In genomic region chr6:161838306-161839035, GRCh38 we compare ENCODE assay signal across 20 cellular contexts.
DNase-seq lines count a peak whose midpoint lies in the region; ATAC-seq, FAIRE-seq and TF ChIP-seq lines count a peak whose summit lies in the region.
"Had no signal": no experiment of that assay in that cellular context is flagged by ENCODE, and none has a peak within 500 bp of the region (broad histone marks: within the 10 kb centered on the region; RNA-seq: fewer than 3 reads in every experiment).

No MANE protein-coding gene starts in this region.

- TF ChIP-seq CTCF in brain (conservative IDR thresholded peaks at IDR 0.05) (no peak), HepG2 (CRISPR knock-in tag; IDR thresholded peaks at IDR 0.05) (0 out of 2 replicates have a peak, but pooled peaks have one; percentile 6), testis (IDR thresholded peaks at IDR 0.05) (no peak), MM.1S (IDR thresholded peaks at IDR 0.05; ENCODE audit: low read length) (no peak)

- no peaks in the 10 kb centered on the region for H3K36me3 ChIP-seq in HepG2 (replicated peaks in 1 of 2; ENCODE audit: control insufficient read depth in 1 of 2, insufficient read depth in 2 of 2, low read length in 2 of 2)
- H3K36me3 ChIP-seq in testis (ENCODE audit: low read depth, missing control alignments): no peaks in the 10 kb centered on the region
- H3K36me3 ChIP-seq in MM.1S (replicated peaks; ENCODE audit: insufficient read depth, low read length): no peaks in the 10 kb centered on the region
- H3K36me3 ChIP-seq: prostate gland had no signal

- H3K9me3 ChIP-seq in HepG2 (ENCODE audit: low read length) (no peaks in the 10 kb centered on the region), testis (no peaks in the 10 kb centered on the region), MM.1S (replicated peaks; ENCODE audit: insufficient read depth, low read length) (no peaks in the 10 kb centered on the region)
- H3K9me3 ChIP-seq: prostate gland had no signal

- intact Hi-C loops in Right ventricle myocardium superior (cut with DNase I): no loop called here
- intact Hi-C loops in Right ventricle myocardium inferior (cut with DNase I): no loop called here
- intact Hi-C loops in HepG2 (cut with micrococcal nuclease; ENCODE audit: unreplicated experiment): loop anchor here (1.0 kb wide), 2 partner anchors 84 to 361 kb away; no protein-coding TSS in a partner anchor
- intact Hi-C loops in testis (cut with DNase I; ENCODE audit: low total_unique reads): no loop called here

- no peak for TF ChIP-seq RAD21 in HepG2 (CRISPR knock-in tag; IDR thresholded peaks at IDR 0.05)

- peaks cover 0 to 3% (median 0%) of the 10 kb centered on the region in 5 experiments for H3K9me3 Mint-ChIP-seq in brain
- H3K9me3 Mint-ChIP-seq: natural killer cell treated with Interleukin-12 subunit alpha and Interleukin-12 subunit beta and Interleukin-15 and Interleukin-18, amount 100 ng/mL, for 72 hours had no signal

- peak overlapping the region in 4 of 5 experiments; percentile 12 to 65 (median 40) for H3K27ac Mint-ChIP-seq in brain
- H3K27ac Mint-ChIP-seq: natural killer cell treated with Interleukin-12 subunit alpha and Interleukin-12 subunit beta and Interleukin-15 and Interleukin-18, amount 100 ng/mL, for 72 hours had no signal

- TF ChIP-seq POLR2A in HepG2 (IDR thresholded peaks at IDR 0.05; ENCODE audit: insufficient read depth in 1 of 2, low read depth in 2 of 2, low read length in 2 of 2): no peak
- no peak for TF ChIP-seq POLR2A in testis (IDR thresholded peaks at IDR 0.05)

- peak; percentile 95 for FAIRE-seq in HepG2 (lab: Jason Lieb, UNC)
- FAIRE-seq: GM18507, keratinocyte, urothelium cell line had no signal

- H3K27me3 ChIP-seq in HepG2 (ENCODE audit: control insufficient read depth in 1 of 2, insufficient read depth in 2 of 2, low read length in 2 of 2) (peaks cover 0 to 6% of the 10 kb centered on the region in 2 experiments; a peak in 2 of 5 replicates), testis (no peaks in the 10 kb centered on the region), MM.1S (replicated peaks; ENCODE audit: insufficient read depth, low read length) (no peaks in the 10 kb centered on the region)

- POLR2A ChIA-PET in HepG2 (lab: Yijun Ruan, JAX): no interaction called here

- no peak overlapping the region for H3K4me3 Mint-ChIP-seq in brain
- H3K4me3 Mint-ChIP-seq: natural killer cell treated with Interleukin-12 subunit alpha and Interleukin-12 subunit beta and Interleukin-15 and Interleukin-18, amount 100 ng/mL, for 72 hours had no signal

- no peaks in the 10 kb centered on the region for H3K36me3 Mint-ChIP-seq in brain
- H3K36me3 Mint-ChIP-seq: natural killer cell treated with Interleukin-12 subunit alpha and Interleukin-12 subunit beta and Interleukin-15 and Interleukin-18, amount 100 ng/mL, for 72 hours had no signal

- H3K9ac ChIP-seq in HepG2 (ENCODE audit: insufficient read depth, low read depth, low read length) (no peak overlapping the region), MM.1S (ENCODE audit: low read length) (no peak overlapping the region)

- no TSS peak for BruUV-seq in HepG2 (replicated peaks; lab: Mats Ljungman, UMichigan)

- H3K27ac ChIP-seq in HepG2 (ENCODE audit: extremely low read length, insufficient read depth, low read length) (peak overlapping the region; percentile 55), testis (no peak overlapping the region), MM.1S (ENCODE audit: low read length) (no peak overlapping the region)
- H3K27ac ChIP-seq: C4-2B, coronary artery, prostate gland, skin epidermis had no signal

- no peaks in the 10 kb centered on the region for H3K27me3 Mint-ChIP-seq in brain

- TF ChIP-seq EP300 in HepG2 (IDR thresholded peaks at IDR 0.05; ENCODE audit: low read depth in 2 of 2, low read length in 2 of 2) (peak in 1 of 2 experiments; percentile 78; a peak in 3 of 4 replicates), HepG2 (CRISPR knock-in tag; IDR thresholded peaks at IDR 0.05; ENCODE audit: borderline replicate concordance) (no peak)

- DNase-seq in Right ventricle myocardium superior: peak; percentile 47
- DNase-seq in Right ventricle myocardium inferior (ENCODE audit: missing footprints): no peak
- DNase-seq in HepG2 (ENCODE audit: low spot score): peak; percentile 96
- peak; percentile 71 for DNase-seq in testis
- DNase-seq in stimulated activated CD4-positive, alpha-beta T cell treated with anti-CD3 and anti-CD28 coated beads, Interleukin-4, amount 100 ng/mL, for 24 hours: no peak
- no peak for DNase-seq in globus pallidus (ENCODE audit: low spot score)
- no peak for DNase-seq in MM.1S
- DNase-seq: activated CD8-positive, alpha-beta memory T cell treated with anti-CD3 and anti-CD28 coated beads, Interleukin-2, amount 50 U/mL, for 4 hours; PC-3; SIG-M5; stimulated activated CD4-positive, alpha-beta T cell treated with anti-CD3 and anti-CD28 coated beads, Interleukin-4, amount 100 ng/mL, for 4 hours had no signal

- H3K4me2 ChIP-seq in HepG2 (ENCODE audit: low read depth, low read length) (peak overlapping the region; percentile 51), MM.1S (ENCODE audit: low read depth, low read length) (no peak overlapping the region)

- CTCF ChIA-PET in HepG2 (lab: Yijun Ruan, JAX; ENCODE audit: low intra/inter-chr PET ratio, low total read pairs): no interaction called here

- ATAC-seq in Right ventricle myocardium superior (ENCODE audit: poor library complexity): no peak
- ATAC-seq in Right ventricle myocardium inferior: no peak
- peak; percentile 95 for ATAC-seq in HepG2
- ATAC-seq: PC-3 had no signal

- H3K4me1 ChIP-seq in HepG2 (ENCODE audit: insufficient read depth, low read length) (peaks cover 23% of the 10 kb centered on the region), testis (peaks cover 8% of the 10 kb centered on the region), MM.1S (ENCODE audit: low read length) (no peaks in the 10 kb centered on the region)
- H3K4me1 ChIP-seq: prostate gland had no signal

- H3K4me3 ChIP-seq in HepG2 (replicated peaks in 1 of 3; ENCODE audit: insufficient read depth in 1 of 3, low read depth in 2 of 3, low read length in 3 of 3): peak overlapping the region; percentile 6 to 42 (median 20); a peak in 4 of 6 replicates
- no peak overlapping the region for H3K4me3 ChIP-seq in testis
- no peak overlapping the region for H3K4me3 ChIP-seq in MM.1S (ENCODE audit: low read length)
- H3K4me3 ChIP-seq: coronary artery, prostate gland, skin epidermis had no signal

- H3K9me2 ChIP-seq in MM.1S (replicated peaks; ENCODE audit: insufficient read depth, low read length): no peaks in the 10 kb centered on the region

- WGBS in HepG2 (ENCODE audit: low lambda C conversion rate): 14% methylated on average over 14 of the region's 14 CpGs
- 47 to 68% methylated on average over 14 of the region's 14 CpGs for WGBS in testis, 2 donors

- in situ Hi-C loops in HepG2 (cut with HindIII; ENCODE audit: extremely low pct_ligation_motif_present, low pct_unique_long_range_greater_than_20kb): loop anchor here (25.0 kb wide), 1 partner anchor 899 kb away; the partner anchor contains the start of genes PACRG and PRKN

- H4K20me1 ChIP-seq in HepG2 (ENCODE audit: insufficient read depth, low read length) (no peaks in the 10 kb centered on the region), MM.1S (ENCODE audit: insufficient read depth, low read length) (no peaks in the 10 kb centered on the region)

- H2AFZ ChIP-seq in HepG2 (ENCODE audit: low read length) (no peak overlapping the region), MM.1S (ENCODE audit: low read length) (no peak overlapping the region)

- H3F3A ChIP-seq in MM.1S (ENCODE audit: insufficient read depth, low read length): no peaks in the 10 kb centered on the region

- H3K4me1 Mint-ChIP-seq in brain: peaks cover 65% of the 10 kb centered on the region

- no peaks in the 10 kb centered on the region for H3K79me2 ChIP-seq in HepG2 (ENCODE audit: insufficient read depth, low read length)
- no peaks in the 10 kb centered on the region for H3K79me2 ChIP-seq in MM.1S (ENCODE audit: low read length)

TF ChIP-seq in HepG2, 621 proteins besides CTCF, POLR2A, EP300 and RAD21 (continues in another document):
- TF ChIP-seq NCOA1 (CRISPR knock-in tag; IDR thresholded peaks at IDR 0.05) (0 out of 2 replicates have a peak, but pooled peaks have one; percentile 46), NFE2 (CRISPR knock-in tag; IDR thresholded peaks at IDR 0.05) (no peak), BORCS8-MEF2B (CRISPR knock-in tag; IDR thresholded peaks at IDR 0.05) (no peak), GATAD2A (CRISPR knock-in tag; IDR thresholded peaks at IDR 0.05) (0 out of 2 replicates have a peak, but pooled peaks have one; percentile 20), NFATC3 (CRISPR knock-in tag; IDR thresholded peaks at IDR 0.05) (no peak), ZXDC (CRISPR knock-in tag; IDR thresholded peaks at IDR 0.05) (no peak)
- TF ChIP-seq, protein P1, sequence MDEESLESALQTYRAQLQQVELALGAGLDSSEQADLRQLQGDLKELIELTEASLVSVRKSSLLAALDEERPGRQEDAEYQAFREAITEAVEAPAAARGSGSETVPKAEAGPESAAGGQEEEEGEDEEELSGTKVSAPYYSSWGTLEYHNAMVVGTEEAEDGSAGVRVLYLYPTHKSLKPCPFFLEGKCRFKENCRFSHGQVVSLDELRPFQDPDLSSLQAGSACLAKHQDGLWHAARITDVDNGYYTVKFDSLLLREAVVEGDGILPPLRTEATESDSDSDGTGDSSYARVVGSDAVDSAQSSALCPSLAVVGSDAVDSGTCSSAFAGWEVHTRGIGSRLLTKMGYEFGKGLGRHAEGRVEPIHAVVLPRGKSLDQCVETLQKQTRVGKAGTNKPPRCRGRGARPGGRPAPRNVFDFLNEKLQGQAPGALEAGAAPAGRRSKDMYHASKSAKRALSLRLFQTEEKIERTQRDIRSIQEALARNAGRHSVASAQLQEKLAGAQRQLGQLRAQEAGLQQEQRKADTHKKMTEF (CRISPR knock-in tag; IDR thresholded peaks at IDR 0.05): no peak

Comparison
In these comparisons a context has a peak if more than half of its experiments do, and no peak if none do; other contexts are left out.
1. DNase-seq: peak in Right ventricle myocardium superior (single experiment), HepG2 (single experiment) and testis (single experiment); none in Right ventricle myocardium inferior (single experiment), stimulated activated CD4-positive, alpha-beta T cell treated with anti-CD3 and anti-CD28 coated beads, Interleukin-4, amount 100 ng/mL, for 24 hours (single experiment), globus pallidus (single experiment) and MM.1S (single experiment).
2. H3K4me3 ChIP-seq: peak in HepG2 (3 of 3); none in testis (0 of 2) and MM.1S (single experiment).